Comparison of ENCODE assay signal across 8 cellular contexts in genomic region chr1:37859507-37860345, GRCh38. TPM values are rescaled to one million over a fixed set of nuclear protein-coding genes. Genes with fewer than 3 reads are reported as not detected.
DNase-seq lines count a peak whose midpoint lies in the region; ATAC-seq and TF ChIP-seq lines count a peak whose summit lies in the region.

Gene MTF1, minus strand, starts transcription at chr1:37859592. Its CDS starts 1,934 bp downstream, at chr1:37857658.

- TF ChIP-seq CTCF in LNCaP clone FGC (IDR thresholded peaks at IDR 0.05; ENCODE audit: control insufficient read depth, extremely low read depth, insufficient read depth): peak; percentile 95
- peak; percentile 93 for TF ChIP-seq CTCF in RWPE1 (conservative IDR thresholded peaks at IDR 0.05; ENCODE audit: low read depth)

- POLR2A ChIA-PET in RWPE1 (lab: Yijun Ruan, JAX; ENCODE audit: low non-redundant PET): interaction anchor here (0.5 to 1.4 kb wide), 3 partner anchors 51 to 409 kb away, joined by 3 to 7 read pairs (median 4); partner anchors contain the start of genes C1orf122 and YRDC

- CTCF ChIA-PET in RWPE1 (lab: Yijun Ruan, JAX): interaction anchor here (0.6 to 1.9 kb wide), 15 partner anchors 9 to 975 kb away, joined by 3 to 9 read pairs (median 3); partner anchors contain the start of gene SF3A3

- peak within 1 kb of the TSS; percentile 88 for H3K4me3 Mint-ChIP-seq in activated T-helper 17 cell treated with anti-CD3 and anti-CD28 coated beads, Interleukin-2, amount 50 U/mL, for 72 hours
- peak within 1 kb of the TSS; percentile 86 for H3K4me3 Mint-ChIP-seq in natural killer cell treated with Interleukin-12 subunit alpha and Interleukin-12 subunit beta and Interleukin-15 and Interleukin-18, amount 100 ng/mL, for 72 hours

- H3K27ac Mint-ChIP-seq in activated T-helper 17 cell treated with anti-CD3 and anti-CD28 coated beads, Interleukin-2, amount 50 U/mL, for 72 hours: peak within 1 kb of the TSS; percentile 91
- H3K27ac Mint-ChIP-seq in natural killer cell treated with Interleukin-12 subunit alpha and Interleukin-12 subunit beta and Interleukin-15 and Interleukin-18, amount 100 ng/mL, for 72 hours: peak within 1 kb of the TSS; percentile 64 to 85

- H3K36me3 Mint-ChIP-seq in activated T-helper 17 cell treated with anti-CD3 and anti-CD28 coated beads, Interleukin-2, amount 50 U/mL, for 72 hours (ENCODE audit: low read depth): peaks cover 56% of the 10 kb centered on the region
- H3K36me3 Mint-ChIP-seq in natural killer cell treated with Interleukin-12 subunit alpha and Interleukin-12 subunit beta and Interleukin-15 and Interleukin-18, amount 100 ng/mL, for 72 hours: peaks cover 20% of the 10 kb centered on the region

- no peaks in the 10 kb centered on the region for H3K27me3 Mint-ChIP-seq in activated T-helper 17 cell treated with anti-CD3 and anti-CD28 coated beads, Interleukin-2, amount 50 U/mL, for 72 hours
- no peaks in the 10 kb centered on the region for H3K27me3 Mint-ChIP-seq in natural killer cell treated with Interleukin-12 subunit alpha and Interleukin-12 subunit beta and Interleukin-15 and Interleukin-18, amount 100 ng/mL, for 72 hours

- peak within 1 kb of the TSS; percentile 100 for H3K4me3 ChIP-seq in LNCaP clone FGC (ENCODE audit: low read depth, low read length)

- peak within 1 kb of the TSS; percentile 90 for H3K27ac ChIP-seq in RWPE1

- H3K9me3 Mint-ChIP-seq in activated T-helper 17 cell treated with anti-CD3 and anti-CD28 coated beads, Interleukin-2, amount 50 U/mL, for 72 hours: no peaks in the 10 kb centered on the region
- H3K9me3 Mint-ChIP-seq in natural killer cell treated with Interleukin-12 subunit alpha and Interleukin-12 subunit beta and Interleukin-15 and Interleukin-18, amount 100 ng/mL, for 72 hours: no peaks in the 10 kb centered on the region

- peaks cover 24% of the 10 kb centered on the region for H3K4me1 Mint-ChIP-seq in activated T-helper 17 cell treated with anti-CD3 and anti-CD28 coated beads, Interleukin-2, amount 50 U/mL, for 72 hours
- peaks cover 24 to 38% of the 10 kb centered on the region in 2 donors for H3K4me1 Mint-ChIP-seq in natural killer cell treated with Interleukin-12 subunit alpha and Interleukin-12 subunit beta and Interleukin-15 and Interleukin-18, amount 100 ng/mL, for 72 hours (ENCODE audit: low read depth in 2 of 2)

- DNase-seq in ELF-1 (ENCODE audit: low read depth, low spot score) (peak; percentile 98), GOT3 (lab: John Stamatoyannopoulos, UW) (peak; percentile 74), LNCaP clone FGC (ENCODE audit: low read depth) (peak; percentile 94), RWPE1 (ENCODE audit: low spot score) (peak; percentile 99), fibroblast of peridontal ligament (ENCODE audit: extremely low read depth) (peak; percentile 95)
- DNase-seq in natural killer cell treated with Interleukin-12 subunit alpha and Interleukin-12 subunit beta and Interleukin-15 and Interleukin-18, amount 100 ng/mL, for 72 hours (ENCODE audit: low spot score): peak; percentile 98
- peak; percentile 96 for DNase-seq in stimulated activated naive CD8-positive, alpha-beta T cell treated with anti-CD3 and anti-CD28 coated beads, Interleukin-15, Interleukin-2, amounts not matched to agents 100 U/mL and 50 U/mL, for 24 hours

- ATAC-seq in activated T-helper 17 cell treated with anti-CD3 and anti-CD28 coated beads, Interleukin-2, amount 50 U/mL, for 72 hours (replicated peaks): peak; percentile 99
- ATAC-seq in natural killer cell treated with Interleukin-12 subunit alpha and Interleukin-12 subunit beta and Interleukin-15 and Interleukin-18, amount 100 ng/mL, for 72 hours: peak; percentile 99
- peak; percentile 98 for ATAC-seq in stimulated activated naive CD8-positive, alpha-beta T cell treated with anti-CD3 and anti-CD28 coated beads, Interleukin-15, Interleukin-2, amounts not matched to agents 100 U/mL and 50 U/mL, for 24 hours

RNA-seq across cellular contexts. Expression of gene MTF1, which starts in this region (rescaled TPM):
- 10 to 100 TPM; 23.5 to 27.2 TPM for total RNA-seq in activated T-helper 17 cell treated with anti-CD3 and anti-CD28 coated beads, Interleukin-2, amount 50 U/mL, for 72 hours
- 10 to 100 TPM; 54.0 to 65.3 TPM for total RNA-seq in natural killer cell treated with Interleukin-12 subunit alpha and Interleukin-12 subunit beta and Interleukin-15 and Interleukin-18, amount 100 ng/mL, for 72 hours

Comparison
In these comparisons a context has a peak if more than half of its experiments do, and no peak if none do; other contexts are left out.
1. Peak in every context shown above with its lines: DNase-seq, ATAC-seq, H3K4me3 ChIP-seq and H3K27ac ChIP-seq.